12 cellular contexts compared by ENCODE assay signal in genomic region chr13:113616991-113617749, GRCh38. TPM values are rescaled to one million over a fixed set of nuclear protein-coding genes. Genes with fewer than 3 reads are reported as not detected.
DNase-seq lines count a peak whose midpoint lies in the region; ATAC-seq and TF ChIP-seq lines count a peak whose summit lies in the region.
"Had no signal": no experiment of that assay in that cellular context is flagged by ENCODE, and none has a peak within 500 bp of the region (broad histone marks: within the 10 kb centered on the region; RNA-seq: fewer than 3 reads in every experiment).

No MANE protein-coding gene starts in this region.

- no peaks in the 10 kb centered on the region for H3K4me1 ChIP-seq in HEK293 (ENCODE audit: control insufficient read depth, insufficient read depth, low read length)

- peaks cover 11 to 63% of the 10 kb centered on the region in 2 experiments; a peak in 2 of 3 replicates for H3K36me3 ChIP-seq in HEK293 (ENCODE audit: control insufficient read depth in 2 of 2, insufficient read depth in 1 of 2, low read length in 2 of 2)

- H3K27ac ChIP-seq in HEK293 (ENCODE audit: extremely low read depth, low read depth, low read length), result no peak overlapping the region

- no peaks in the 10 kb centered on the region for H3K9me3 ChIP-seq in HEK293 (ENCODE audit: control insufficient read depth, insufficient read depth, low read depth, low read length)

- DNase-seq in NCI-H510A (lab: John Stamatoyannopoulos, UW) (peak; percentile 19), head of caudate nucleus (peak in 37 of 42 donors; percentile 23 to 88 (median 53)), posterior vena cava (ENCODE audit: low spot score) (peak; percentile 57), T-helper 9 cell (no peak)
- DNase-seq in activated CD8-positive, alpha-beta memory T cell treated with anti-CD3 and anti-CD28 coated beads for 24 hours, result no peak
- DNase-seq: NCI-H1417 treated with DMSO at 0.1 percent for 48 hours had no signal

- H3K4me3 ChIP-seq in HEK293 (ENCODE audit: low read depth, low read length), result no peak overlapping the region

- intact Hi-C loops in head of caudate nucleus (cut with DNase I) (no loop called here), posterior vena cava (cut with DNase I) (no loop called here)

- TF ChIP-seq CTCF in HEK293 (tag by site-specific recombination; IDR thresholded peaks at IDR 0.05), result no peak

- ATAC-seq in GM19455 (IDR thresholded peaks at IDR 0.05; ENCODE audit: unreplicated experiment), result no peak
- no peak for ATAC-seq in GM18519 (IDR thresholded peaks at IDR 0.05; ENCODE audit: low FRiP score, unreplicated experiment)

- POLR2A ChIA-PET in HEK293 (lab: Yijun Ruan, JAX), result no interaction called here

- CTCF ChIA-PET in HEK293 (lab: Yijun Ruan, JAX), result interaction anchor here (0.6 kb wide), 1 partner anchor 13 kb away, joined by 3 read pairs; no protein-coding TSS in a partner anchor

TF ChIP-seq in HEK293, 187 proteins besides CTCF, POLR2A, EP300 and RAD21 (continues in another document):
- TF ChIP-seq ZNF398 (tag by site-specific recombination; IDR thresholded peaks at IDR 0.05) (no peak), MYNN (tag by site-specific recombination; IDR thresholded peaks at IDR 0.05; ENCODE audit: borderline replicate concordance) (no peak), PRDM6 (tag by site-specific recombination; IDR thresholded peaks at IDR 0.05) (no peak), ZNF16 (tag by site-specific recombination; IDR thresholded peaks at IDR 0.05; ENCODE audit: low read depth) (no peak), ZNF843 (tag by site-specific recombination; IDR thresholded peaks at IDR 0.05) (no peak), ZNF10 (tag by site-specific recombination; IDR thresholded peaks at IDR 0.05) (no peak), KLF7 (tag by site-specific recombination; IDR thresholded peaks at IDR 0.05; ENCODE audit: borderline replicate concordance) (no peak), ZNF280D (tag by site-specific recombination; IDR thresholded peaks at IDR 0.05) (no peak), REST (tag by site-specific recombination; IDR thresholded peaks at IDR 0.05) (no peak), ZNF473 (tag by site-specific recombination; IDR thresholded peaks at IDR 0.05) (no peak), ZNF501 (tag by site-specific recombination; IDR thresholded peaks at IDR 0.05) (no peak), ZNF112 (tag by site-specific recombination; IDR thresholded peaks at IDR 0.05) (no peak), ZNF37A (tag by site-specific recombination; IDR thresholded peaks at IDR 0.05) (no peak), ZNF521 (tag by site-specific recombination; IDR thresholded peaks at IDR 0.05) (no peak), OVOL3 (tag by site-specific recombination; IDR thresholded peaks at IDR 0.05) (no peak), ZNF26 (tag by site-specific recombination; IDR thresholded peaks at IDR 0.05) (no peak), MZF1 (tag by site-specific recombination; IDR thresholded peaks at IDR 0.05; ENCODE audit: borderline replicate concordance) (no peak), ZNF223 (tag by site-specific recombination; IDR thresholded peaks at IDR 0.05) (no peak), ZNF626 (tag by site-specific recombination; IDR thresholded peaks at IDR 0.05) (no peak)

RNA-seq across cellular contexts. Expression of gene TFDP1, which starts 32.6 kb away (rescaled TPM):
- total RNA-seq in posterior vena cava, result 10 to 100 TPM; 36.6 to 40.3 TPM

RNA-seq across cellular contexts. Expression of gene ATP4B, which starts 40.8 kb away (rescaled TPM):
- not detected for total RNA-seq in posterior vena cava
- total RNA-seq: activated T-helper 2 cell treated with anti-CD3 and anti-CD28 coated beads, Interferon-gamma antibody, Interleukin-2, Interleukin-4, amounts not matched to agents 10 μg/mL and 5 μg/mL and 100 μg/mL, durations not matched to agents 14 hours and 24 hours and 36 hours; mononuclear cell; T-helper 1 cell treated with Interleukin-12 subunit alpha and Interleukin-12 subunit beta and Interleukin-4 antibody, amounts not matched to agents 30 ng/mL and 1 ng/mL, for 36 hours had no signal

RNA-seq across cellular contexts. Expression of gene GRK1, which starts 49.8 kb away (rescaled TPM):
- not detected for total RNA-seq in posterior vena cava
- total RNA-seq: mononuclear cell had no signal

Comparison
In these comparisons a context has a peak if more than half of its experiments do, and no peak if none do; other contexts are left out.
1. DNase-seq: peak in NCI-H510A (single experiment), head of caudate nucleus (37 of 42) and posterior vena cava (single experiment); none in activated CD8-positive, alpha-beta memory T cell treated with anti-CD3 and anti-CD28 coated beads for 24 hours (single experiment) and T-helper 9 cell (single experiment).